Comparison of ENCODE assay signal across 1 cellular context in the genomic region with DNA sequence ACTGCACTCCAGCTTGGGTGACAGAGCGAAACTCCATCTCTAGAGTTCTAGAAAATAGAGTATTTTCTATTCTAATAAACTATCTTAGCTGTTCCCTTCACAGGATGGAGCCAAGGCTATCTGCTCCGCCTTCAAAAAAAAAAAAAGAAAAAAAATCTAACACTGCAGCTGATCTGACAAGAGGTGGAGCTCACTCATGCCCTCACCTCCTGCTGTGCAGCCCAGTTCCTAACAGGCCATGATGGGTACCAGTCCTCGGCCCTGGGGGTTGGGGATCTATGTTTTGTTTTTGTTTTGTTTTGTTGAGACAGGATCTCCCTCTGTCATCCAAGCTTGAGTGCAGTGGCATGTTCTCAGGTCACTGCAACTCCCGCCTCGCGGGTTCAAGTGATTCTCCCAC.
TF ChIP-seq lines count a peak whose summit lies in the region.

No MANE protein-coding gene starts in this region.

TF ChIP-seq in K562, 482 proteins besides CTCF, POLR2A, EP300 and RAD21 (continued from another document):
- TF ChIP-seq, protein P1, sequence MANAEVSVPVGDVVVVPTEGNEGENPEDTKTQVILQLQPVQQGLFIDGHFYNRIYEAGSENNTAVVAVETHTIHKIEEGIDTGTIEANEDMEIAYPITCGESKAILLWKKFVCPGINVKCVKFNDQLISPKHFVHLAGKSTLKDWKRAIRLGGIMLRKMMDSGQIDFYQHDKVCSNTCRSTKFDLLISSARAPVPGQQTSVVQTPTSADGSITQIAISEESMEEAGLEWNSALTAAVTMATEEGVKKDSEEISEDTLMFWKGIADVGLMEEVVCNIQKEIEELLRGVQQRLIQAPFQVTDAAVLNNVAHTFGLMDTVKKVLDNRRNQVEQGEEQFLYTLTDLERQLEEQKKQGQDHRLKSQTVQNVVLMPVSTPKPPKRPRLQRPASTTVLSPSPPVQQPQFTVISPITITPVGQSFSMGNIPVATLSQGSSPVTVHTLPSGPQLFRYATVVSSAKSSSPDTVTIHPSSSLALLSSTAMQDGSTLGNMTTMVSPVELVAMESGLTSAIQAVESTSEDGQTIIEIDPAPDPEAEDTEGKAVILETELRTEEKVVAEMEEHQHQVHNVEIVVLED (CRISPR knock-in tag; IDR thresholded peaks at IDR 0.05): no peak
- TF ChIP-seq, protein P2, sequence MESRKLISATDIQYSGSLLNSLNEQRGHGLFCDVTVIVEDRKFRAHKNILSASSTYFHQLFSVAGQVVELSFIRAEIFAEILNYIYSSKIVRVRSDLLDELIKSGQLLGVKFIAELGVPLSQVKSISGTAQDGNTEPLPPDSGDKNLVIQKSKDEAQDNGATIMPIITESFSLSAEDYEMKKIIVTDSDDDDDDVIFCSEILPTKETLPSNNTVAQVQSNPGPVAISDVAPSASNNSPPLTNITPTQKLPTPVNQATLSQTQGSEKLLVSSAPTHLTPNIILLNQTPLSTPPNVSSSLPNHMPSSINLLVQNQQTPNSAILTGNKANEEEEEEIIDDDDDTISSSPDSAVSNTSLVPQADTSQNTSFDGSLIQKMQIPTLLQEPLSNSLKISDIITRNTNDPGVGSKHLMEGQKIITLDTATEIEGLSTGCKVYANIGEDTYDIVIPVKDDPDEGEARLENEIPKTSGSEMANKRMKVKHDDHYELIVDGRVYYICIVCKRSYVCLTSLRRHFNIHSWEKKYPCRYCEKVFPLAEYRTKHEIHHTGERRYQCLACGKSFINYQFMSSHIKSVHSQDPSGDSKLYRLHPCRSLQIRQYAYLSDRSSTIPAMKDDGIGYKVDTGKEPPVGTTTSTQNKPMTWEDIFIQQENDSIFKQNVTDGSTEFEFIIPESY (CRISPR knock-in tag; IDR thresholded peaks at IDR 0.05): peak; percentile 79
- TF ChIP-seq, protein P3, sequence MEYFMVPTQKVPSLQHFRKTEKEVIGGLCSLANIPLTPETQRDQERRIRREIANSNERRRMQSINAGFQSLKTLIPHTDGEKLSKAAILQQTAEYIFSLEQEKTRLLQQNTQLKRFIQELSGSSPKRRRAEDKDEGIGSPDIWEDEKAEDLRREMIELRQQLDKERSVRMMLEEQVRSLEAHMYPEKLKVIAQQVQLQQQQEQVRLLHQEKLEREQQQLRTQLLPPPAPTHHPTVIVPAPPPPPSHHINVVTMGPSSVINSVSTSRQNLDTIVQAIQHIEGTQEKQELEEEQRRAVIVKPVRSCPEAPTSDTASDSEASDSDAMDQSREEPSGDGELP (CRISPR knock-in tag; IDR thresholded peaks at IDR 0.05; ENCODE audit: borderline replicate concordance): peak; percentile 66; the same call in 1 of the 2 replicates
